Comparison of ENCODE assay signal across 1 cellular context in the genomic region with DNA sequence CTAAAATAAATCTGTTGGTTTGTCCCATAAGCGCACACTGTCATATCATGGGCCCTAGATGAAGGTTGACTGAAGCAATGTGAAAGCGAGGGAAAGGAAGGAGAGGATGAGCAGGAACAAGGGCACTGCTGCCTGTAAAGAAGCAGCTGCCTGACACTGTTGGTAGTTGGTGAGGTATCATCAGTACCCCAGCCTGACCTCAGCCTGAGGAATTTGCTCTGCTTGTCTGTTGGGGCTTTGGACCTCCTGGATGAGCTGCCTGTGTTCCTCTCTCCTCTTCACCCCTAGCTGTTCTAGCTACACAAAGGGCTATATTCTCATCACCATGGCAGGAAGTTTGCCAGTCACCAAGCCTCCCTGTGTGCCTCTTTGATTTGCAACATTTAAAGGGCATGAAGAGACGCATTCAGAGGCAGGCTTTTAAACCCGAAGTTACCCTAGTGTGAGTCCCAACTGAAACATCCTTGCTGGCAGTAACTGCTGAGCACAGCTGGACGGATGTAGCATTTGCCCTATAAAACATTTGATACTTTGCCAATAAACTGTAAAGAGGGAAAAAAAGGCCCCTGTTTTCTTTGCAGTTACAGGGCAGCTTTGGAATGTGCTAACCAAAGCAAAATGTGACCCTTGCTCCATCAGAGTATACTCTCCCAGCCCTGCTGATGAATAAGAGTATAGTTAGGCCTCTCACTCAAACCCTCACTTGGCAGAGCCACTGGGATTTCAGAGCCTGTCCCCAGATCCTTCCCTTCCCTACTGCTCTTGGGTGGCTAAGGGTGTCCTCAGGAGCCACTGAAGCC.
TF ChIP-seq lines count a peak whose summit lies in the region.

No MANE protein-coding gene starts in this region.

TF ChIP-seq in SK-N-SH, 30 proteins besides CTCF, POLR2A, EP300 and RAD21:
- TF ChIP-seq GATA2 (CRISPR knock-in tag; IDR thresholded peaks at IDR 0.05) (no peak), RFX5 (IDR thresholded peaks at IDR 0.05; ENCODE audit: low read length) (no peak), MXI1 (IDR thresholded peaks at IDR 0.05; ENCODE audit: low read depth, low read length) (no peak), NRF1 (IDR thresholded peaks at IDR 0.05; ENCODE audit: low read depth, low read length) (no peak)
- TF ChIP-seq, protein P1, sequence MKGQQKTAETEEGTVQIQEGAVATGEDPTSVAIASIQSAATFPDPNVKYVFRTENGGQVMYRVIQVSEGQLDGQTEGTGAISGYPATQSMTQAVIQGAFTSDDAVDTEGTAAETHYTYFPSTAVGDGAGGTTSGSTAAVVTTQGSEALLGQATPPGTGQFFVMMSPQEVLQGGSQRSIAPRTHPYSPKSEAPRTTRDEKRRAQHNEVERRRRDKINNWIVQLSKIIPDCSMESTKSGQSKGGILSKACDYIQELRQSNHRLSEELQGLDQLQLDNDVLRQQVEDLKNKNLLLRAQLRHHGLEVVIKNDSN (IDR thresholded peaks at IDR 0.05; ENCODE audit: borderline replicate concordance, low read depth) = no peak
- TF ChIP-seq, protein P2, sequence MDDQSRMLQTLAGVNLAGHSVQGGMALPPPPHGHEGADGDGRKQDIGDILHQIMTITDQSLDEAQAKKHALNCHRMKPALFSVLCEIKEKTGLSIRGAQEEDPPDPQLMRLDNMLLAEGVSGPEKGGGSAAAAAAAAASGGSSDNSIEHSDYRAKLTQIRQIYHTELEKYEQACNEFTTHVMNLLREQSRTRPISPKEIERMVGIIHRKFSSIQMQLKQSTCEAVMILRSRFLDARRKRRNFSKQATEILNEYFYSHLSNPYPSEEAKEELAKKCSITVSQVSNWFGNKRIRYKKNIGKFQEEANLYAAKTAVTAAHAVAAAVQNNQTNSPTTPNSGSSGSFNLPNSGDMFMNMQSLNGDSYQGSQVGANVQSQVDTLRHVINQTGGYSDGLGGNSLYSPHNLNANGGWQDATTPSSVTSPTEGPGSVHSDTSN (IDR thresholded peaks at IDR 0.05) = no peak
